9 cellular contexts compared by ENCODE assay signal in genomic region chr1:209704584-209704983, GRCh38. TPM values are rescaled to one million over a fixed set of nuclear protein-coding genes. Genes with fewer than 3 reads are reported as not detected.
A peak's percentile ranks its signal among the peaks of the same experiment; 100 is the strongest.
DNase-seq lines count a peak whose midpoint lies in the region; ATAC-seq and TF ChIP-seq lines count a peak whose summit lies in the region.
"Had no signal": no experiment of that assay in that cellular context is flagged by ENCODE, and none has a peak within 500 bp of the region (broad histone marks: within the 10 kb centered on the region; RNA-seq: fewer than 3 reads in every experiment).

TSS of gene HSD11B1 (plus strand) at chr1:209704846. CDS start at chr1:209704943, 97 bp downstream.

- no peaks in the 10 kb centered on the region for H3K27me3 ChIP-seq in lung (ENCODE audit: control insufficient read depth, insufficient read depth)
- H3K27me3 ChIP-seq in transverse colon: no peaks in the 10 kb centered on the region

- no peak for TF ChIP-seq EP300 in transverse colon (IDR thresholded peaks at IDR 0.05; ENCODE audit: low read depth)

- peaks cover 55% of the 10 kb centered on the region for H3K4me1 Mint-ChIP-seq in activated T-cell treated with anti-CD3 and anti-CD28 coated beads, Interleukin-2, amount 50 U/mL, for 72 hours (ENCODE audit: low read depth)

- no peaks in the 10 kb centered on the region for H3K36me3 ChIP-seq in lung (ENCODE audit: control insufficient read depth in 2 of 2, insufficient read depth in 2 of 2, low read length in 2 of 2)
- no peaks in the 10 kb centered on the region for H3K36me3 ChIP-seq in transverse colon

- H3K4me3 ChIP-seq in lung (no peak within 1 kb of the TSS), transverse colon (no peak within 1 kb of the TSS)

- in situ Hi-C loops in transverse colon (cut with MboI; ENCODE audit: low pct_ligation_motif_present in 1 of 4, low pct_unique_long_range_greater_than_20kb in 1 of 4, low sequenced_read_pairs in 3 of 4): no loop called here

- peaks cover 0 to 2% of the 10 kb centered on the region in 2 donors for H3K36me3 Mint-ChIP-seq in activated T-cell treated with anti-CD3 and anti-CD28 coated beads, Interleukin-2, amount 50 U/mL, for 72 hours (ENCODE audit: insufficient read depth in 2 of 2)

- no peak for DNase-seq in activated T-cell treated with anti-CD3 and anti-CD28 coated beads, Interleukin-2, amount 50 U/mL, for 72 hours
- DNase-seq in activated T-cell treated with anti-CD3 and anti-CD28 coated beads, Interleukin-2, amount 50 U/mL, for 1 hour: no peak
- DNase-seq in caudate nucleus (lab: John Stamatoyannopoulos, UW) (peak in 42 of 61 donors; percentile 5 to 68 (median 38)), lung (ENCODE audit: low spot score) (peak; percentile 60), transverse colon (peak; percentile 57), SW480 (ENCODE audit: low spot score) (no peak), LoVo (ENCODE audit: low spot score) (no peak)
- DNase-seq: NCI-H526 had no signal

- H3K27ac ChIP-seq in caudate nucleus (ENCODE audit: low read depth, low read length): peak within 1 kb of the TSS; percentile 54
- H3K27ac ChIP-seq in lung (ENCODE audit: low read depth in 1 of 2, low read length in 1 of 2): peak within 1 kb of the TSS in 1 of 2 donors; percentile 45
- peak within 1 kb of the TSS in 1 of 4 donors; percentile 37 for H3K27ac ChIP-seq in transverse colon

- no peak for TF ChIP-seq POLR2A in transverse colon (IDR thresholded peaks at IDR 0.05)

- 62 to 65% methylated on average over 6 of the region's 6 CpGs for WGBS in lung, 2 donors
- WGBS in transverse colon (ENCODE audit: low coverage in 1 of 2), 2 donors: 67 to 86% methylated on average over 1 to 6 of the region's 6 CpGs

- H3K4me1 ChIP-seq in lung (ENCODE audit: control insufficient read depth in 2 of 2, insufficient read depth in 2 of 2, low read length in 2 of 2) (peaks cover 0 to 8% of the 10 kb centered on the region in 2 donors), transverse colon (no peaks in the 10 kb centered on the region)

- peak within 1 kb of the TSS; percentile 63 to 65 for H3K4me3 Mint-ChIP-seq in activated T-cell treated with anti-CD3 and anti-CD28 coated beads, Interleukin-2, amount 50 U/mL, for 72 hours

- intact Hi-C loops in transverse colon (cut with DNase I; ENCODE audit: low total_unique reads): no loop called here

- H3K9me3 Mint-ChIP-seq in activated T-cell treated with anti-CD3 and anti-CD28 coated beads, Interleukin-2, amount 50 U/mL, for 72 hours: no peaks in the 10 kb centered on the region

- peak within 1 kb of the TSS; percentile 82 for H3K27ac Mint-ChIP-seq in activated T-cell treated with anti-CD3 and anti-CD28 coated beads, Interleukin-2, amount 50 U/mL, for 72 hours

- no peaks in the 10 kb centered on the region for H3K27me3 Mint-ChIP-seq in activated T-cell treated with anti-CD3 and anti-CD28 coated beads, Interleukin-2, amount 50 U/mL, for 72 hours (ENCODE audit: low read depth)

- ATAC-seq in activated T-cell treated with anti-CD3 and anti-CD28 coated beads, Interleukin-2, amount 50 U/mL, for 72 hours (replicated peaks in 1 of 2): no peak
- peak; percentile 56 for ATAC-seq in lung (ENCODE audit: insufficient read depth, low FRiP score)
- ATAC-seq in HG03342 (IDR thresholded peaks at IDR 0.05; ENCODE audit: unreplicated experiment): no peak

- TF ChIP-seq CTCF in lung (IDR thresholded peaks at IDR 0.05; ENCODE audit: control extremely low read depth, extremely low read depth) (no peak), transverse colon (IDR thresholded peaks at IDR 0.05) (no peak)

- no peaks in the 10 kb centered on the region for H3K9me3 ChIP-seq in lung (ENCODE audit: control insufficient read depth in 2 of 2, insufficient read depth in 1 of 2, low read length in 1 of 2)
- H3K9me3 ChIP-seq in transverse colon: no peaks in the 10 kb centered on the region

RNA-seq across cellular contexts. Expression of gene HSD11B1, which starts in this region (rescaled TPM):
- total RNA-seq in activated T-cell treated with anti-CD3 and anti-CD28 coated beads, Interleukin-2, amount 50 U/mL, for 72 hours: 1 to 10 TPM; 2.1 to 3.1 TPM
- 10 to 100 TPM in 1 of 2 donors, 1 to 10 TPM in 1; 6.5 to 39.5 TPM for total RNA-seq in lung
- polyA plus RNA-seq in lung: 10 to 100 TPM; 11.3 to 74.6 TPM
- 1 to 10 TPM in 3 of 4 donors, not detected in 1; 1.5 to 3.7 (median 2.6) TPM for total RNA-seq in transverse colon

Comparison
In these comparisons a context has a peak if more than half of its experiments do, and no peak if none do; other contexts are left out.
1. DNase-seq: peak in caudate nucleus (42 of 61), lung (single experiment) and transverse colon (single experiment); none in activated T-cell treated with anti-CD3 and anti-CD28 coated beads, Interleukin-2, amount 50 U/mL, for 72 hours (0 of 2), activated T-cell treated with anti-CD3 and anti-CD28 coated beads, Interleukin-2, amount 50 U/mL, for 1 hour (single experiment), SW480 (single experiment) and LoVo (single experiment).